In the genomic region with DNA sequence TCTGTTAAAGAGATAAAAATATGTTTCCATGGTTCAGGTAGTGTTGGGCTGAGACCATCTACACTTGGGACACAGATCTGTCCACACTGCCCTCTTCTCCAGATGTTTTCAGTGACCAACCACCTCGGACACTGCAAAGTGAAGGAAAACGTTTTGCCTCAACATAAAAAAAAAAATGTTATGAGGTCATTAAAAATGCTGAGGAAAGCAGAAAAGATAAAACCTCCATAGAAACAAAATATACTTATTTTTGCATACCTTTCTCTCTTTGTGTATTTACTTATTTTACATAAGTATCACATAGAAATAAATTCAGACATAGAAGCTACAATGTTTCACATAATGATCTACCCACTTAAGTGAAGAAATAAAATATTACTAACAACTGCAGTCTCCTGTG, we compare ENCODE assay signal across 28 cellular contexts.
"Had no signal": no experiment of that assay in that cellular context is flagged by ENCODE, and none has a peak within 500 bp of the region (broad histone marks: within the 10 kb centered on the region; RNA-seq: fewer than 3 reads in every experiment).

No MANE protein-coding gene starts in this region.

- H3K4me3 ChIP-seq: colonic mucosa, gastrocnemius medialis, hepatocyte, lower lobe of right lung, smooth muscle cell, suprapubic skin, vagina had no signal

- H3K4me3 Mint-ChIP-seq: dendritic cell treated with granulocyte-macrophage colony-stimulating factor and Interleukin-4, amounts not matched to agents 40 ng/mL and 50 ng/mL, for 4 days; endodermal cell; naive thymus-derived CD8-positive, alpha-beta T cell; stimulated activated naive CD8-positive, alpha-beta T cell treated with anti-CD3 and anti-CD28 coated beads, Interleukin-15, amount 100 ng/mL, for 72 hours had no signal

- H3K4me1 Mint-ChIP-seq: endodermal cell had no signal

- H3K27me3 Mint-ChIP-seq: dendritic cell treated with granulocyte-macrophage colony-stimulating factor and Interleukin-4, amounts not matched to agents 40 ng/mL and 50 ng/mL, for 4 days; progenitor cell of endocrine pancreas; stimulated activated naive CD8-positive, alpha-beta T cell treated with anti-CD3 and anti-CD28 coated beads, Interleukin-15, amount 100 ng/mL, for 72 hours had no signal

- H2AFZ ChIP-seq: hepatocyte, parathyroid adenoma had no signal

- H3K9ac ChIP-seq: parathyroid adenoma had no signal

- H3K79me2 ChIP-seq: hepatocyte, parathyroid adenoma had no signal

- H3K27ac ChIP-seq: colonic mucosa, epithelial cell of prostate, gastrocnemius medialis, hepatocyte, lower lobe of right lung, neutrophil, parathyroid adenoma, suprapubic skin, vagina had no signal

- H3K36me3 Mint-ChIP-seq: naive thymus-derived CD8-positive, alpha-beta T cell had no signal

- DNase-seq: colonic mucosa; effector CD8-positive, alpha-beta T cell; endodermal cell; foreskin fibroblast; gastrocnemius medialis; head of caudate nucleus; islet precursor cell; left ventricle myocardium superior; lower lobe of right lung; naive thymus-derived CD8-positive, alpha-beta T cell; stimulated activated CD4-positive, alpha-beta T cell treated with anti-CD3 and anti-CD28 coated beads, Interleukin-12 subunit alpha, Interleukin-12 subunit beta, amount 100 ng/mL, for 4 hours; stimulated activated CD4-positive, alpha-beta T cell treated with anti-CD3 and anti-CD28 coated beads, Interleukin-1b, Interleukin-23, amount 100 ng/mL, for 48 hours; stimulated activated CD4-positive, alpha-beta T cell treated with anti-CD3 and anti-CD28 coated beads, Interleukin-4, amount 100 ng/mL, for 1 hour; stimulated activated CD8-positive, alpha-beta memory T cell treated with anti-CD3 and anti-CD28 coated beads, Interleukin-4, amount 100 ng/mL, for 48 hours; stimulated activated naive CD4-positive, alpha-beta T cell; stimulated activated naive CD8-positive, alpha-beta T cell treated with anti-CD3 and anti-CD28 coated beads, Interleukin-15, amount 100 ng/mL, for 72 hours; trophoblast cell had no signal

- H3K4me2 ChIP-seq: hepatocyte, smooth muscle cell had no signal

- H3K9me3 Mint-ChIP-seq: dendritic cell treated with granulocyte-macrophage colony-stimulating factor and Interleukin-4, amounts not matched to agents 40 ng/mL and 50 ng/mL, for 4 days; endodermal cell; stimulated activated naive CD8-positive, alpha-beta T cell treated with anti-CD3 and anti-CD28 coated beads, Interleukin-15, amount 100 ng/mL, for 72 hours had no signal

- H3K9me3 ChIP-seq: colonic mucosa, gastrocnemius medialis, lower lobe of right lung, neutrophil, suprapubic skin, vagina had no signal

- ATAC-seq: esophagus mucosa; gastrocnemius medialis; left ventricle myocardium superior; lower lobe of right lung; naive thymus-derived CD8-positive, alpha-beta T cell; sciatic nerve; stimulated activated naive CD8-positive, alpha-beta T cell treated with anti-CD3 and anti-CD28 coated beads, Interleukin-15, amount 100 ng/mL, for 72 hours had no signal

- H3K36me3 ChIP-seq: colonic mucosa, gastrocnemius medialis, lower lobe of right lung, neutrophil, suprapubic skin, vagina had no signal

- H3K27ac Mint-ChIP-seq: dendritic cell treated with granulocyte-macrophage colony-stimulating factor and Interleukin-4, amounts not matched to agents 40 ng/mL and 50 ng/mL, for 4 days; endodermal cell; naive thymus-derived CD8-positive, alpha-beta T cell; progenitor cell of endocrine pancreas; stimulated activated naive CD8-positive, alpha-beta T cell treated with anti-CD3 and anti-CD28 coated beads, Interleukin-15, amount 100 ng/mL, for 72 hours had no signal

- H3K4me1 ChIP-seq: colonic mucosa, gastrocnemius medialis, lower lobe of right lung, parathyroid adenoma, suprapubic skin, vagina had no signal

- H3K27me3 ChIP-seq: colonic mucosa, gastrocnemius medialis, hepatocyte, neutrophil, suprapubic skin, vagina had no signal
